In genomic region chr2:127197475-127198385, GRCh38 we compare ENCODE assay signal across 1 cellular context.
TF ChIP-seq lines count a peak whose summit lies in the region.

No MANE protein-coding gene starts in this region.

TF ChIP-seq in HepG2, 621 proteins besides CTCF, POLR2A, EP300 and RAD21 (continued from another document):
- TF ChIP-seq, protein P1, sequence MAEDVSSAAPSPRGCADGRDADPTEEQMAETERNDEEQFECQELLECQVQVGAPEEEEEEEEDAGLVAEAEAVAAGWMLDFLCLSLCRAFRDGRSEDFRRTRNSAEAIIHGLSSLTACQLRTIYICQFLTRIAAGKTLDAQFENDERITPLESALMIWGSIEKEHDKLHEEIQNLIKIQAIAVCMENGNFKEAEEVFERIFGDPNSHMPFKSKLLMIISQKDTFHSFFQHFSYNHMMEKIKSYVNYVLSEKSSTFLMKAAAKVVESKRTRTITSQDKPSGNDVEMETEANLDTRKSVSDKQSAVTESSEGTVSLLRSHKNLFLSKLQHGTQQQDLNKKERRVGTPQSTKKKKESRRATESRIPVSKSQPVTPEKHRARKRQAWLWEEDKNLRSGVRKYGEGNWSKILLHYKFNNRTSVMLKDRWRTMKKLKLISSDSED (CRISPR knock-in tag; IDR thresholded peaks at IDR 0.05) = no peak
